In genomic region chr19:798415-799075, GRCh38 we compare ENCODE assay signal across 1 cellular context.
TF ChIP-seq lines count a peak whose summit lies in the region.

No MANE protein-coding gene starts in this region.

TF ChIP-seq in HepG2, 621 proteins besides CTCF, POLR2A, EP300 and RAD21 (continued from another document):
- TF ChIP-seq PRDM15 (CRISPR knock-in tag; IDR thresholded peaks at IDR 0.05) = 0 out of 2 replicates have a peak, but pooled peaks have one; percentile 19
- 0 out of 2 replicates have a peak, but pooled peaks have one; percentile 36 for TF ChIP-seq HOXA5 (CRISPR knock-in tag; IDR thresholded peaks at IDR 0.05)
- 0 out of 2 replicates have a peak, but pooled peaks have one; percentile 42 for TF ChIP-seq HNRNPL (IDR thresholded peaks at IDR 0.05; ENCODE audit: low read depth, low read length)
- TF ChIP-seq HES4 (CRISPR knock-in tag; IDR thresholded peaks at IDR 0.05; ENCODE audit: borderline replicate concordance) = 0 out of 2 replicates have a peak, but pooled peaks have one; percentile 20
- 0 out of 2 replicates have a peak, but pooled peaks have one; percentile 17 for TF ChIP-seq ZFP90 (CRISPR knock-in tag; IDR thresholded peaks at IDR 0.05; ENCODE audit: borderline replicate concordance)
- TF ChIP-seq NR1H2 (CRISPR knock-in tag; IDR thresholded peaks at IDR 0.05; ENCODE audit: borderline replicate concordance, low read depth) = 0 out of 2 replicates have a peak, but pooled peaks have one; percentile 11
- TF ChIP-seq TBX2 (CRISPR knock-in tag; IDR thresholded peaks at IDR 0.05; ENCODE audit: borderline replicate concordance) = 0 out of 2 replicates have a peak, but pooled peaks have one; percentile 2
- TF ChIP-seq FOXO4 (CRISPR knock-in tag; conservative IDR thresholded peaks at IDR 0.05) = 0 out of 2 replicates have a peak, but pooled peaks have one; percentile 59
- TF ChIP-seq, protein P1, sequence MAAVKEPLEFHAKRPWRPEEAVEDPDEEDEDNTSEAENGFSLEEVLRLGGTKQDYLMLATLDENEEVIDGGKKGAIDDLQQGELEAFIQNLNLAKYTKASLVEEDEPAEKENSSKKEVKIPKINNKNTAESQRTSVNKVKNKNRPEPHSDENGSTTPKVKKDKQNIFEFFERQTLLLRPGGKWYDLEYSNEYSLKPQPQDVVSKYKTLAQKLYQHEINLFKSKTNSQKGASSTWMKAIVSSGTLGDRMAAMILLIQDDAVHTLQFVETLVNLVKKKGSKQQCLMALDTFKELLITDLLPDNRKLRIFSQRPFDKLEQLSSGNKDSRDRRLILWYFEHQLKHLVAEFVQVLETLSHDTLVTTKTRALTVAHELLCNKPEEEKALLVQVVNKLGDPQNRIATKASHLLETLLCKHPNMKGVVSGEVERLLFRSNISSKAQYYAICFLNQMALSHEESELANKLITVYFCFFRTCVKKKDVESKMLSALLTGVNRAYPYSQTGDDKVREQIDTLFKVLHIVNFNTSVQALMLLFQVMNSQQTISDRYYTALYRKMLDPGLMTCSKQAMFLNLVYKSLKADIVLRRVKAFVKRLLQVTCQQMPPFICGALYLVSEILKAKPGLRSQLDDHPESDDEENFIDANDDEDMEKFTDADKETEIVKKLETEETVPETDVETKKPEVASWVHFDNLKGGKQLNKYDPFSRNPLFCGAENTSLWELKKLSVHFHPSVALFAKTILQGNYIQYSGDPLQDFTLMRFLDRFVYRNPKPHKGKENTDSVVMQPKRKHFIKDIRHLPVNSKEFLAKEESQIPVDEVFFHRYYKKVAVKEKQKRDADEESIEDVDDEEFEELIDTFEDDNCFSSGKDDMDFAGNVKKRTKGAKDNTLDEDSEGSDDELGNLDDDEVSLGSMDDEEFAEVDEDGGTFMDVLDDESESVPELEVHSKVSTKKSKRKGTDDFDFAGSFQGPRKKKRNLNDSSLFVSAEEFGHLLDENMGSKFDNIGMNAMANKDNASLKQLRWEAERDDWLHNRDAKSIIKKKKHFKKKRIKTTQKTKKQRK (IDR thresholded peaks at IDR 0.05; ENCODE audit: low read length) = no peak
- TF ChIP-seq KDM2A (CRISPR knock-in tag; IDR thresholded peaks at IDR 0.05; ENCODE audit: borderline replicate concordance, low read depth) = peak; percentile 56
- peak; percentile 97 for TF ChIP-seq AGO2 (optimal IDR thresholded peaks at IDR 0.05; ENCODE audit: low read depth, low read length)
